ENCODE assay signal across 8 cellular contexts in the genomic region with DNA sequence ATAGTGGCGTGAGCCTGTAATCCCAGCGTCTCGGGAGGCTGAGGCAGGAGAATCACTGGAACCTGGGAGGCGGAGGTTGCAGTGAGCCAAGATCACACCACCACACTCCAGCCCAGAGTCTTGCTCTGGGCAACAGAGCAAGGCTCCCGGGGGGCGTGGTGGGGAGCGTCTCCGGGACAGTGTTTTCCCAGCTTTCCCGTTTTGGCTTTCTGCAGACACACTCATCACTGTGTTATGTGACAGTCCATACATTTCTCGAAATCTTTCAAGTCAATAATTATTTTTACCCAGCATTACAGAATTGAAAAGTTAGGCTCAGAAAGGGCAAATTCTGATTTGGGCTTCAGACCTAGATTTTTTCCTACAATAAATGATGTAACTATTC. TPM values are rescaled to one million over a fixed set of nuclear protein-coding genes. Genes with fewer than 3 reads are reported as not detected.
DNase-seq lines count a peak whose midpoint lies in the region; ATAC-seq, FAIRE-seq and TF ChIP-seq lines count a peak whose summit lies in the region.

No MANE protein-coding gene starts in this region.

- no peaks in the 10 kb centered on the region for H3K36me3 ChIP-seq in naive thymus-derived CD4-positive, alpha-beta T cell (ENCODE audit: control insufficient read depth in 2 of 3, insufficient read depth in 3 of 3, low read length in 3 of 3)

- ATAC-seq in naive thymus-derived CD4-positive, alpha-beta T cell = no peak
- no peak for ATAC-seq in GM21737 (IDR thresholded peaks at IDR 0.05; ENCODE audit: unreplicated experiment)

- H3K27ac ChIP-seq in AG04450 (ENCODE audit: low read depth, low read length) = peak overlapping the region; percentile 82
- peak overlapping the region; percentile 70 for H3K27ac ChIP-seq in naive thymus-derived CD4-positive, alpha-beta T cell (ENCODE audit: low read depth, low read length)

- H3K27me3 Mint-ChIP-seq in dendritic cell treated with granulocyte-macrophage colony-stimulating factor and Interleukin-4, amounts not matched to agents 40 ng/mL and 50 ng/mL, for 4 days = peaks cover 2% of the 10 kb centered on the region
- no peaks in the 10 kb centered on the region for H3K27me3 Mint-ChIP-seq in naive thymus-derived CD4-positive, alpha-beta T cell

- H3K9me3 ChIP-seq in AG04450 (ENCODE audit: control insufficient read depth, insufficient read depth, low read length) = peaks cover 4% of the 10 kb centered on the region; the same call in 1 of the 2 replicates
- no peaks in the 10 kb centered on the region for H3K9me3 ChIP-seq in naive thymus-derived CD4-positive, alpha-beta T cell (ENCODE audit: control insufficient read depth in 2 of 3, low read length in 3 of 3)

- POLR2A ChIA-PET in AG04450 (lab: Yijun Ruan, JAX) = interaction anchor here (0.5 to 2.7 kb wide), 5 partner anchors 33 to 56 kb away, joined by 3 to 18 read pairs (median 8); a partner anchor contains a TSS
- POLR2A ChIA-PET in naive thymus-derived CD4-positive, alpha-beta T cell (lab: Charles Lee) = interaction anchor here (0.8 to 0.9 kb wide), 2 partner anchors 17 to 71 kb away, joined by 3 read pairs; no protein-coding TSS in a partner anchor

- H3K36me3 Mint-ChIP-seq in dendritic cell treated with granulocyte-macrophage colony-stimulating factor and Interleukin-4, amounts not matched to agents 40 ng/mL and 50 ng/mL, for 4 days (ENCODE audit: low read depth) = no peaks in the 10 kb centered on the region
- H3K36me3 Mint-ChIP-seq in naive thymus-derived CD4-positive, alpha-beta T cell = peaks cover 0 to 3% (median 0%) of the 10 kb centered on the region in 5 donors

- CTCF ChIA-PET in AG04450 (lab: Charles Lee) = no interaction called here
- CTCF ChIA-PET in naive thymus-derived CD4-positive, alpha-beta T cell (lab: Charles Lee) = no interaction called here

- peaks cover 5% of the 10 kb centered on the region in 2 donors for H3K4me1 ChIP-seq in naive thymus-derived CD4-positive, alpha-beta T cell (ENCODE audit: control insufficient read depth in 2 of 2, insufficient read depth in 2 of 2, low read length in 2 of 2)

- TF ChIP-seq POLR2A in GM12891 (IDR thresholded peaks at IDR 0.05; ENCODE audit: low read depth, low read length) = no peak

- TF ChIP-seq CTCF in AG04450 (IDR thresholded peaks at IDR 0.05; ENCODE audit: low read depth, low read length) = no peak

- peak overlapping the region; percentile 97 for H3K4me3 Mint-ChIP-seq in dendritic cell treated with granulocyte-macrophage colony-stimulating factor and Interleukin-4, amounts not matched to agents 40 ng/mL and 50 ng/mL, for 4 days
- H3K4me3 Mint-ChIP-seq in naive thymus-derived CD4-positive, alpha-beta T cell = peak overlapping the region; percentile 86 to 95 (median 88)

- no peaks in the 10 kb centered on the region for H3K27me3 ChIP-seq in AG04450 (ENCODE audit: control insufficient read depth, insufficient read depth, low read length)
- no peaks in the 10 kb centered on the region for H3K27me3 ChIP-seq in naive thymus-derived CD4-positive, alpha-beta T cell (ENCODE audit: control insufficient read depth in 2 of 2, insufficient read depth in 2 of 2, low read length in 2 of 2)

- peak overlapping the region; percentile 67 for H3K4me3 ChIP-seq in AG04450 (ENCODE audit: low read depth, low read length)
- H3K4me3 ChIP-seq in Jurkat, Clone E6-1 (ENCODE audit: low read length) = peak overlapping the region; percentile 81
- peak overlapping the region; percentile 89 for H3K4me3 ChIP-seq in naive thymus-derived CD4-positive, alpha-beta T cell (ENCODE audit: low read length)

- DNase-seq in AG04450 (ENCODE audit: low read depth, low spot score) = no peak
- no peak for DNase-seq in Jurkat, Clone E6-1 (ENCODE audit: low read depth, low spot score)
- no peak for DNase-seq in naive thymus-derived CD4-positive, alpha-beta T cell
- no peak for DNase-seq in GM12891 (ENCODE audit: insufficient read length, low spot score)
- DNase-seq in amygdala (lab: John Stamatoyannopoulos, UW) = no peak
- DNase-seq in AML-193 (lab: John Stamatoyannopoulos, UW) = no peak

- peak overlapping the region; percentile 92 for H3K27ac Mint-ChIP-seq in dendritic cell treated with granulocyte-macrophage colony-stimulating factor and Interleukin-4, amounts not matched to agents 40 ng/mL and 50 ng/mL, for 4 days
- peak overlapping the region; percentile 18 to 92 (median 85) for H3K27ac Mint-ChIP-seq in naive thymus-derived CD4-positive, alpha-beta T cell

- peaks cover 39% of the 10 kb centered on the region for H3K4me1 Mint-ChIP-seq in dendritic cell treated with granulocyte-macrophage colony-stimulating factor and Interleukin-4, amounts not matched to agents 40 ng/mL and 50 ng/mL, for 4 days (ENCODE audit: low read depth)
- H3K4me1 Mint-ChIP-seq in naive thymus-derived CD4-positive, alpha-beta T cell = peaks cover 14 to 37% (median 21%) of the 10 kb centered on the region in 7 donors

- no peak for FAIRE-seq in GM12891 (lab: Jason Lieb, UNC)

- no peaks in the 10 kb centered on the region for H3K9me3 Mint-ChIP-seq in dendritic cell treated with granulocyte-macrophage colony-stimulating factor and Interleukin-4, amounts not matched to agents 40 ng/mL and 50 ng/mL, for 4 days
- H3K9me3 Mint-ChIP-seq in naive thymus-derived CD4-positive, alpha-beta T cell = peaks cover 0 to 3% (median 1%) of the 10 kb centered on the region in 11 donors

- intact Hi-C loops in dendritic cell treated with granulocyte-macrophage colony-stimulating factor and Interleukin-4, amounts not matched to agents 40 ng/mL and 50 ng/mL, for 4 days (cut with micrococcal nuclease) = no loop called here
- intact Hi-C loops in naive thymus-derived CD4-positive, alpha-beta T cell (cut with micrococcal nuclease) = loop anchor here (2.0 kb wide), 3 partner anchors 14 to 22 kb away; no protein-coding TSS in a partner anchor

TF ChIP-seq in GM12891, 5 proteins besides CTCF, POLR2A, EP300 and RAD21:
- TF ChIP-seq SPI1 (IDR thresholded peaks at IDR 0.05; ENCODE audit: low read depth, low read length) = no peak
- no peak for TF ChIP-seq TAF1 (IDR thresholded peaks at IDR 0.05; ENCODE audit: low read depth, low read length)
- no peak for TF ChIP-seq POU2F2 (IDR thresholded peaks at IDR 0.05; ENCODE audit: low read depth, low read length)
- TF ChIP-seq POLR2AphosphoS5 (IDR thresholded peaks at IDR 0.05; ENCODE audit: low read depth, low read length) = no peak
- TF ChIP-seq PAX5 (IDR thresholded peaks at IDR 0.05; ENCODE audit: insufficient read depth, low read length, severe bottlenecking) = no peak

RNA-seq across cellular contexts. Expression of a gene that starts 31.7 kb away (rescaled TPM):
- 72.3 and 83.3 TPM in 2 replicates for polyA plus RNA-seq in AG04450 (2011; rRNA removed)
- 202 and 210 TPM in 2 replicates for polyA minus RNA-seq in AG04450 (2011; rRNA and poly(A)+ RNA removed)
- 25.7 TPM for polyA plus RNA-seq in Jurkat, Clone E6-1 (2012; ENCODE audit: insufficient read depth, insufficient read length)
- 1,000 to 10,000 TPM in 1 of 5 experiments, 100 to 1,000 TPM in 4; 358 to 1,454 (median 414) TPM for total RNA-seq in naive thymus-derived CD4-positive, alpha-beta T cell
- 1 to 10 TPM; 2.5 to 2.6 TPM for polyA plus RNA-seq in naive thymus-derived CD4-positive, alpha-beta T cell
- polyA plus RNA-seq in GM12891 (2012; ENCODE audit: low read depth, missing spikeins) = 373 TPM

RNA-seq across cellular contexts. Expression of a gene that starts 44.5 kb away (rescaled TPM):
- 1,149 and 1,465 TPM in 2 replicates for polyA plus RNA-seq in AG04450 (2011; rRNA removed)
- polyA minus RNA-seq in AG04450 (2011; rRNA and poly(A)+ RNA removed) = 15,934 and 21,970 TPM in 2 replicates
- 69.1 TPM for polyA plus RNA-seq in Jurkat, Clone E6-1 (2012; ENCODE audit: insufficient read depth, insufficient read length)
- over 10,000 TPM in 4 of 5 experiments, 1,000 to 10,000 TPM in 1; 8,375 to 32,234 (median 31,408) TPM for total RNA-seq in naive thymus-derived CD4-positive, alpha-beta T cell
- polyA plus RNA-seq in naive thymus-derived CD4-positive, alpha-beta T cell = 1,000 to 10,000 TPM in 1 of 2 donors, 100 to 1,000 TPM in 1; 734 to 5,106 TPM
- polyA plus RNA-seq in GM12891 (2012; ENCODE audit: low read depth, missing spikeins) = 839 TPM

Comparison
In these comparisons a context has a peak if more than half of its experiments do, and no peak if none do; other contexts are left out.
1. RNA of a gene that starts 31.7 kb away (polyA plus RNA-seq): 72.3 to 83.3 TPM in AG04450; 2.5 to 2.6 TPM in naive thymus-derived CD4-positive, alpha-beta T cell; every median in the first group is over 10 times any median in the second.
2. Peak in every context shown above with its lines, with median percentiles within 50 percentile points of each other: H3K4me3 ChIP-seq.